In genomic region chr3:164364111-164364510, GRCh38 we compare ENCODE assay signal across 15 cellular contexts.
DNase-seq lines count a peak whose midpoint lies in the region; TF ChIP-seq lines count a peak whose summit lies in the region.
"Had no signal": no experiment of that assay in that cellular context is flagged by ENCODE, and none has a peak within 500 bp of the region (broad histone marks: within the 10 kb centered on the region; RNA-seq: fewer than 3 reads in every experiment).

No MANE protein-coding gene starts in this region.

- no peak overlapping the region for H3K27ac ChIP-seq in neural cell (ENCODE audit: low read length)
- H3K27ac ChIP-seq: GM23248 had no signal

- H3K4me3 ChIP-seq in neural cell (ENCODE audit: low read length) = no peak overlapping the region
- H3K4me3 ChIP-seq: GM12878, GM23248 had no signal

- H3F3A ChIP-seq in neural cell (ENCODE audit: insufficient read depth, low read length, poor library complexity, severe bottlenecking) = no peaks in the 10 kb centered on the region

- H4K20me1 ChIP-seq in neural cell (ENCODE audit: insufficient read depth) = no peaks in the 10 kb centered on the region

- no peaks in the 10 kb centered on the region for H3K9me2 ChIP-seq in neural cell (ENCODE audit: insufficient read depth, low read length)

- no peak for TF ChIP-seq CTCF in neural cell (IDR thresholded peaks at IDR 0.05; ENCODE audit: poor library complexity, severe bottlenecking)

- H2AFZ ChIP-seq in neural cell (ENCODE audit: low read depth, low read length) = no peak overlapping the region
- H2AFZ ChIP-seq: GM23248 had no signal

- peak; percentile 64 for TF ChIP-seq EP300 in neural cell (conservative IDR thresholded peaks at IDR 0.05; ENCODE audit: poor library complexity, severe bottlenecking)

- peak; percentile 73 for DNase-seq in NCI-H82 (lab: John Stamatoyannopoulos, UW)
- DNase-seq in islet precursor cell = peak; percentile 59
- DNase-seq in medulla oblongata (ENCODE audit: extremely low spot score) = no peak
- DNase-seq in activated effector memory CD4-positive, alpha-beta T cell treated with anti-CD3 and anti-CD28 coated beads, Interleukin-2, amount 50 U/mL, for 16 hours = no peak
- DNase-seq in OCI-M2 (lab: John Stamatoyannopoulos, UW; ENCODE audit: unreplicated experiment) = no peak
- DNase-seq: C1 segment of cervical spinal cord; Calu3; CD4-positive, alpha-beta memory T cell; COR-L47; DND-41; GDM1; GM23248; H9 had no signal

- H3K27me3 ChIP-seq in neural cell (ENCODE audit: insufficient read depth, low read depth, low read length) = no peaks in the 10 kb centered on the region

- H3K9me3 ChIP-seq in neural cell (ENCODE audit: low read length) = no peaks in the 10 kb centered on the region

- TF ChIP-seq RAD21 in neural cell (conservative IDR thresholded peaks at IDR 0.05) = no peak

- H3K79me2 ChIP-seq in neural cell (replicated peaks; ENCODE audit: insufficient read depth, low read length) = no peaks in the 10 kb centered on the region

- H3K9ac ChIP-seq in neural cell (ENCODE audit: low read length) = no peak overlapping the region
- H3K9ac ChIP-seq: GM23248 had no signal

- no peaks in the 10 kb centered on the region for H3K36me3 ChIP-seq in neural cell (ENCODE audit: insufficient read depth, low read length)

- no peak overlapping the region for H3K4me2 ChIP-seq in neural cell (ENCODE audit: low read length)

TF ChIP-seq in neural cell, 6 proteins besides CTCF, POLR2A, EP300 and RAD21:
- TF ChIP-seq POLR2AphosphoS5 (IDR thresholded peaks at IDR 0.05) = peak; percentile 38
- no peak for TF ChIP-seq SMC3 (conservative IDR thresholded peaks at IDR 0.05; ENCODE audit: poor library complexity)
- no peak for TF ChIP-seq EZH2 (IDR thresholded peaks at IDR 0.05; ENCODE audit: borderline replicate concordance, insufficient read depth, low read length, poor library complexity, severe bottlenecking)
- TF ChIP-seq MXI1 (conservative IDR thresholded peaks at IDR 0.05; ENCODE audit: poor library complexity, severe bottlenecking) = no peak
- TF ChIP-seq TAF1 (IDR thresholded peaks at IDR 0.05; ENCODE audit: low read depth) = no peak
- TF ChIP-seq, protein P1, sequence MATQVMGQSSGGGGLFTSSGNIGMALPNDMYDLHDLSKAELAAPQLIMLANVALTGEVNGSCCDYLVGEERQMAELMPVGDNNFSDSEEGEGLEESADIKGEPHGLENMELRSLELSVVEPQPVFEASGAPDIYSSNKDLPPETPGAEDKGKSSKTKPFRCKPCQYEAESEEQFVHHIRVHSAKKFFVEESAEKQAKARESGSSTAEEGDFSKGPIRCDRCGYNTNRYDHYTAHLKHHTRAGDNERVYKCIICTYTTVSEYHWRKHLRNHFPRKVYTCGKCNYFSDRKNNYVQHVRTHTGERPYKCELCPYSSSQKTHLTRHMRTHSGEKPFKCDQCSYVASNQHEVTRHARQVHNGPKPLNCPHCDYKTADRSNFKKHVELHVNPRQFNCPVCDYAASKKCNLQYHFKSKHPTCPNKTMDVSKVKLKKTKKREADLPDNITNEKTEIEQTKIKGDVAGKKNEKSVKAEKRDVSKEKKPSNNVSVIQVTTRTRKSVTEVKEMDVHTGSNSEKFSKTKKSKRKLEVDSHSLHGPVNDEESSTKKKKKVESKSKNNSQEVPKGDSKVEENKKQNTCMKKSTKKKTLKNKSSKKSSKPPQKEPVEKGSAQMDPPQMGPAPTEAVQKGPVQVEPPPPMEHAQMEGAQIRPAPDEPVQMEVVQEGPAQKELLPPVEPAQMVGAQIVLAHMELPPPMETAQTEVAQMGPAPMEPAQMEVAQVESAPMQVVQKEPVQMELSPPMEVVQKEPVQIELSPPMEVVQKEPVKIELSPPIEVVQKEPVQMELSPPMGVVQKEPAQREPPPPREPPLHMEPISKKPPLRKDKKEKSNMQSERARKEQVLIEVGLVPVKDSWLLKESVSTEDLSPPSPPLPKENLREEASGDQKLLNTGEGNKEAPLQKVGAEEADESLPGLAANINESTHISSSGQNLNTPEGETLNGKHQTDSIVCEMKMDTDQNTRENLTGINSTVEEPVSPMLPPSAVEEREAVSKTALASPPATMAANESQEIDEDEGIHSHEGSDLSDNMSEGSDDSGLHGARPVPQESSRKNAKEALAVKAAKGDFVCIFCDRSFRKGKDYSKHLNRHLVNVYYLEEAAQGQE (IDR thresholded peaks at IDR 0.05; ENCODE audit: borderline replicate concordance) = no peak
TF ChIP-seq in neural cell: peak in this region for 1.

Comparison
In these comparisons a context has a peak if more than half of its experiments do, and no peak if none do; other contexts are left out.
1. DNase-seq: peak in NCI-H82 (single experiment) and islet precursor cell (single experiment); none in medulla oblongata (single experiment), activated effector memory CD4-positive, alpha-beta T cell treated with anti-CD3 and anti-CD28 coated beads, Interleukin-2, amount 50 U/mL, for 16 hours (single experiment) and OCI-M2 (single experiment).